Comparison of ENCODE assay signal across 2 cellular contexts in the genomic region with DNA sequence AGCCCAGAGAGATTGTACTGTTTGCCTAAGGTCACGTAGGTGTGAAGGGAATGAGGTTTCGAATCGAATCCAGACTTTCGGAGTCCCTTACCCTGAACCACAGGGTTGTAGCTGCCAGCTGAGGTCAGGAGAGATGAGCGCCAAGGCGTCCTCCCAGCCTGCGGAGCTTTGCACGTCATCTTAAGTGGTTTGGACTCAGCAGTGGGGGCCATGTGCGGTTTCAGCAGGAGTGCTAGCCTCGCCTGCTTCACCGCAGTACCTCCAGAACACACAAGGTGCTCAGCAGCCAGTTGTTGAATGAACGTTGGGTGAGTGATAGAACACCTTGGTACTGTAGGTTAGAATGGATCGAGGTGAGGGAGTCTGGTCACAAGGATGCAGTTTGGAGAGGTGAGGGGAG.
TF ChIP-seq lines count a peak whose summit lies in the region.

No MANE protein-coding gene starts in this region.

TF ChIP-seq in HepG2, 621 proteins besides CTCF, POLR2A, EP300 and RAD21:
- TF ChIP-seq ZBTB21 (CRISPR knock-in tag; IDR thresholded peaks at IDR 0.05) = no peak
- TF ChIP-seq RBM22 (optimal IDR thresholded peaks at IDR 0.05; ENCODE audit: low read length) = peak; percentile 7

TF ChIP-seq in H1, 55 proteins besides CTCF, POLR2A, EP300 and RAD21:
- TF ChIP-seq RFX5 (IDR thresholded peaks at IDR 0.05; ENCODE audit: borderline replicate concordance, low read depth, low read length) (no peak), MAX (IDR thresholded peaks at IDR 0.05) (no peak), MAFK (IDR thresholded peaks at IDR 0.05; ENCODE audit: low read depth, low read length) (no peak), HDAC2 (IDR thresholded peaks at IDR 0.05; ENCODE audit: borderline replicate concordance in 1 of 2, low read depth in 2 of 2, low read length in 2 of 2) (no peak), CREB1 (IDR thresholded peaks at IDR 0.05) (no peak), BRCA1 (IDR thresholded peaks at IDR 0.05; ENCODE audit: low read depth, low read length) (no peak), KDM4A (IDR thresholded peaks at IDR 0.05; ENCODE audit: low read depth, low read length, severe bottlenecking) (no peak), NRF1 (IDR thresholded peaks at IDR 0.05; ENCODE audit: low read depth, low read length) (no peak), GTF2F1 (IDR thresholded peaks at IDR 0.05; ENCODE audit: borderline replicate concordance, low read depth, low read length) (no peak), POU5F1 (IDR thresholded peaks at IDR 0.05; ENCODE audit: low read depth, low read length) (no peak), CTBP2 (IDR thresholded peaks at IDR 0.05; ENCODE audit: borderline replicate concordance, insufficient read depth, insufficient read length, low read length) (no peak), TCF12 (IDR thresholded peaks at IDR 0.05; ENCODE audit: low read depth, low read length) (no peak), SIRT6 (IDR thresholded peaks at IDR 0.05; ENCODE audit: low read length) (no peak), SP4 (IDR thresholded peaks at IDR 0.05; ENCODE audit: low read length) (no peak)
- TF ChIP-seq, protein P1, sequence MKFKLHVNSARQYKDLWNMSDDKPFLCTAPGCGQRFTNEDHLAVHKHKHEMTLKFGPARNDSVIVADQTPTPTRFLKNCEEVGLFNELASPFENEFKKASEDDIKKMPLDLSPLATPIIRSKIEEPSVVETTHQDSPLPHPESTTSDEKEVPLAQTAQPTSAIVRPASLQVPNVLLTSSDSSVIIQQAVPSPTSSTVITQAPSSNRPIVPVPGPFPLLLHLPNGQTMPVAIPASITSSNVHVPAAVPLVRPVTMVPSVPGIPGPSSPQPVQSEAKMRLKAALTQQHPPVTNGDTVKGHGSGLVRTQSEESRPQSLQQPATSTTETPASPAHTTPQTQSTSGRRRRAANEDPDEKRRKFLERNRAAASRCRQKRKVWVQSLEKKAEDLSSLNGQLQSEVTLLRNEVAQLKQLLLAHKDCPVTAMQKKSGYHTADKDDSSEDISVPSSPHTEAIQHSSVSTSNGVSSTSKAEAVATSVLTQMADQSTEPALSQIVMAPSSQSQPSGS (IDR thresholded peaks at IDR 0.05; ENCODE audit: low read length) = no peak
